Comparison of ENCODE assay signal across 8 cellular contexts in the genomic region with DNA sequence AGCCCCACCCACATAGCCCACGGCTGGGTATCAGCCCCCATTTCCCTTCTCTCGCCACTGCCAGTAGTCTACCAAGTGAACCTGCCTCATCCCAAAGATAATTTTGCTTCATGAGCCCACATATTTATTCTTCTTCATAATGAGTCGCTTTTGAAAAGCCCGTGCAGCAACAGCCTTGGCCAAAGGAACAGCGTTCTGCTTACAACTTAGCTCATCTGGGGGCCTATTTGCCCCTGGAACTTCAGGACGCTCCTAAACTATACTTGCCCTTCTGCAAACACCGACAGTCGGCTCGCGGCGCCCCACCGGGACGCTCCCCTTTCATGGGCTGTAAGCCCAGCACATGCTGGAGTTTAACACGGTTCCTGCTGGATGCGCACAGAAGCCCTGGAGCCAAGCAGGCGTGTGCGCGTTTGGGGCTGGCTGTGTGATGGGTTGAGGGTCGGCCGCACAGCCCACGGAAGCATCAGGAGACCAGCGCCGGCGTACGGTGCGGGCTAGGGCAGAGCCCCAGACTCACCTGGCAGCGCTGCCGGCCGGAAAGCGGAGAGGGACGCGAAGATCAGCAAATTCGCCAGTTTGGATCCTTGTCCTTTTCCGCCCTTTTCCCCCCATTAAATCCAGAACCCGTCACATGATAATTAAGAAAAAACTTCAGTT. TPM values are rescaled to one million over a fixed set of nuclear protein-coding genes. Genes with fewer than 3 reads are reported as not detected.
DNase-seq lines count a peak whose midpoint lies in the region; ATAC-seq and TF ChIP-seq lines count a peak whose summit lies in the region.

No MANE protein-coding gene starts in this region.

- H3K4me3 ChIP-seq in right atrium auricular region, result peak overlapping the region; percentile 75 to 90
- peak overlapping the region; percentile 80 to 93 (median 89) for H3K4me3 ChIP-seq in gastrocnemius medialis

- TF ChIP-seq CTCF in right atrium auricular region (IDR thresholded peaks at IDR 0.05) (no peak), gastrocnemius medialis (IDR thresholded peaks at IDR 0.05 in 4 of 5, conservative IDR thresholded peaks at IDR 0.05 in 1 of 5) (no peak)

- H3K9me3 ChIP-seq in right atrium auricular region (no peaks in the 10 kb centered on the region), gastrocnemius medialis (no peaks in the 10 kb centered on the region)

- H3K36me3 Mint-ChIP-seq in activated CD8-positive, alpha-beta T cell treated with anti-CD3 and anti-CD28 coated beads, Interleukin-2, amount 10 ng/mL, durations not matched to agents 7 days and 5 days (ENCODE audit: low read depth), result peaks cover 42% of the 10 kb centered on the region

- DNase-seq in COLO829 (ENCODE audit: low spot score) (peak; percentile 25), right atrium auricular region (ENCODE audit: low spot score) (peak; percentile 60), gastrocnemius medialis (no peak), COR-L47 (lab: John Stamatoyannopoulos, UW) (no peak), 8988T (no peak)
- no peak for DNase-seq in activated CD8-positive, alpha-beta T cell treated with anti-CD3 and anti-CD28 coated beads, Interleukin-2, amount 10 ng/mL, durations not matched to agents 7 days and 5 days

- intact Hi-C loops in gastrocnemius medialis (cut with DNase I; ENCODE audit: low total_unique reads), result loop anchor here (2.0 to 10.0 kb wide), 5 partner anchors 89 to 1473 kb away; a partner anchor contains a TSS

- H3K27ac ChIP-seq in right atrium auricular region (peak overlapping the region; percentile 86 to 90), gastrocnemius medialis (peak overlapping the region; percentile 92 to 99 (median 98))

- ATAC-seq in GM19395 (IDR thresholded peaks at IDR 0.05; ENCODE audit: unreplicated experiment) (peak; percentile 38), HG03280 (IDR thresholded peaks at IDR 0.05; ENCODE audit: unreplicated experiment) (peak; percentile 32), gastrocnemius medialis (peak; percentile 1 to 11)
- ATAC-seq in activated CD8-positive, alpha-beta T cell treated with anti-CD3 and anti-CD28 coated beads, Interleukin-2, amount 10 ng/mL, durations not matched to agents 7 days and 5 days, result peak; percentile 54

- H3K27me3 Mint-ChIP-seq in activated CD8-positive, alpha-beta T cell treated with anti-CD3 and anti-CD28 coated beads, Interleukin-2, amount 10 ng/mL, durations not matched to agents 7 days and 5 days (ENCODE audit: low read depth), result no peaks in the 10 kb centered on the region

- in situ Hi-C loops in gastrocnemius medialis (cut with MboI; ENCODE audit: low sequenced_read_pairs in 4 of 4), result loop anchor here in 1 of 4 donors (10.0 kb wide), 1 partner anchor 103 kb away; a partner anchor contains a TSS

- POLR2A ChIA-PET in activated CD8-positive, alpha-beta T cell treated with anti-CD3 and anti-CD28 coated beads, Interleukin-2, amount 10 ng/mL, durations not matched to agents 7 days and 5 days (lab: Charles Lee), result interaction anchor here (0.5 to 1.2 kb wide), 2 partner anchors 9 to 142 kb away, joined by 3 read pairs; no protein-coding TSS in a partner anchor

- H3K36me3 ChIP-seq in right atrium auricular region, result peaks cover 5% of the 10 kb centered on the region
- H3K36me3 ChIP-seq in gastrocnemius medialis, result no peaks in the 10 kb centered on the region

- no peaks in the 10 kb centered on the region for H3K9me3 Mint-ChIP-seq in activated CD8-positive, alpha-beta T cell treated with anti-CD3 and anti-CD28 coated beads, Interleukin-2, amount 10 ng/mL, durations not matched to agents 7 days and 5 days (ENCODE audit: insufficient read depth)

- H3K4me1 ChIP-seq in right atrium auricular region (peaks cover 0 to 23% of the 10 kb centered on the region in 2 donors), gastrocnemius medialis (peaks cover 39 to 63% of the 10 kb centered on the region in 2 donors)

- peak overlapping the region; percentile 92 for H3K27ac Mint-ChIP-seq in activated CD8-positive, alpha-beta T cell treated with anti-CD3 and anti-CD28 coated beads, Interleukin-2, amount 10 ng/mL, durations not matched to agents 7 days and 5 days

- peaks cover 55% of the 10 kb centered on the region for H3K4me1 Mint-ChIP-seq in activated CD8-positive, alpha-beta T cell treated with anti-CD3 and anti-CD28 coated beads, Interleukin-2, amount 10 ng/mL, durations not matched to agents 7 days and 5 days (ENCODE audit: low read depth)

- peak overlapping the region; percentile 99 for H3K4me3 Mint-ChIP-seq in activated CD8-positive, alpha-beta T cell treated with anti-CD3 and anti-CD28 coated beads, Interleukin-2, amount 10 ng/mL, durations not matched to agents 7 days and 5 days

- no peaks in the 10 kb centered on the region for H3K27me3 ChIP-seq in right atrium auricular region
- H3K27me3 ChIP-seq in gastrocnemius medialis, result no peaks in the 10 kb centered on the region

- CTCF ChIA-PET in activated CD8-positive, alpha-beta T cell treated with anti-CD3 and anti-CD28 coated beads, Interleukin-2, amount 10 ng/mL, durations not matched to agents 7 days and 5 days (lab: Charles Lee), result interaction anchor here (0.8 to 2.4 kb wide), 11 partner anchors 7 to 138 kb away, joined by 3 to 11 read pairs (median 5); a partner anchor contains a TSS

- TF ChIP-seq POLR2A in gastrocnemius medialis (IDR thresholded peaks at IDR 0.05), result no peak

RNA-seq across cellular contexts. Expression of a gene that starts 0.4 kb away (rescaled TPM):
- total RNA-seq in activated CD8-positive, alpha-beta T cell treated with anti-CD3 and anti-CD28 coated beads, Interleukin-2, amount 10 ng/mL, durations not matched to agents 7 days and 5 days, result 10 to 100 TPM; 14.1 to 14.8 TPM
- total RNA-seq in right atrium auricular region, result 10 to 100 TPM in 1 of 2 donors, 1 to 10 TPM in 1; 6.6 to 13.8 TPM
- total RNA-seq in gastrocnemius medialis, result 10 to 100 TPM in 3 of 4 donors, 1 to 10 TPM in 1; 7.0 to 26.9 (median 13.3) TPM

RNA-seq across cellular contexts. Expression of a gene that starts 0.7 kb away (rescaled TPM):
- total RNA-seq in activated CD8-positive, alpha-beta T cell treated with anti-CD3 and anti-CD28 coated beads, Interleukin-2, amount 10 ng/mL, durations not matched to agents 7 days and 5 days, result 10 to 100 TPM; 34.9 to 39.1 TPM
- total RNA-seq in right atrium auricular region, result 10 to 100 TPM; 14.3 to 31.6 TPM
- 100 to 1,000 TPM in 2 of 4 donors, 10 to 100 TPM in 2; 81.2 to 163 (median 108) TPM for total RNA-seq in gastrocnemius medialis

Comparison
In these comparisons a context has a peak if more than half of its experiments do, and no peak if none do; other contexts are left out.
1. DNase-seq: peak in COLO829 (single experiment) and right atrium auricular region (single experiment); none in activated CD8-positive, alpha-beta T cell treated with anti-CD3 and anti-CD28 coated beads, Interleukin-2, amount 10 ng/mL, durations not matched to agents 7 days and 5 days (single experiment), gastrocnemius medialis (0 of 2), COR-L47 (single experiment) and 8988T (single experiment).
2. Peak in every context shown above with its lines, with median percentiles within 50 percentile points of each other: ATAC-seq.